ENCODE assay signal across 8 cellular contexts in the genomic region with DNA sequence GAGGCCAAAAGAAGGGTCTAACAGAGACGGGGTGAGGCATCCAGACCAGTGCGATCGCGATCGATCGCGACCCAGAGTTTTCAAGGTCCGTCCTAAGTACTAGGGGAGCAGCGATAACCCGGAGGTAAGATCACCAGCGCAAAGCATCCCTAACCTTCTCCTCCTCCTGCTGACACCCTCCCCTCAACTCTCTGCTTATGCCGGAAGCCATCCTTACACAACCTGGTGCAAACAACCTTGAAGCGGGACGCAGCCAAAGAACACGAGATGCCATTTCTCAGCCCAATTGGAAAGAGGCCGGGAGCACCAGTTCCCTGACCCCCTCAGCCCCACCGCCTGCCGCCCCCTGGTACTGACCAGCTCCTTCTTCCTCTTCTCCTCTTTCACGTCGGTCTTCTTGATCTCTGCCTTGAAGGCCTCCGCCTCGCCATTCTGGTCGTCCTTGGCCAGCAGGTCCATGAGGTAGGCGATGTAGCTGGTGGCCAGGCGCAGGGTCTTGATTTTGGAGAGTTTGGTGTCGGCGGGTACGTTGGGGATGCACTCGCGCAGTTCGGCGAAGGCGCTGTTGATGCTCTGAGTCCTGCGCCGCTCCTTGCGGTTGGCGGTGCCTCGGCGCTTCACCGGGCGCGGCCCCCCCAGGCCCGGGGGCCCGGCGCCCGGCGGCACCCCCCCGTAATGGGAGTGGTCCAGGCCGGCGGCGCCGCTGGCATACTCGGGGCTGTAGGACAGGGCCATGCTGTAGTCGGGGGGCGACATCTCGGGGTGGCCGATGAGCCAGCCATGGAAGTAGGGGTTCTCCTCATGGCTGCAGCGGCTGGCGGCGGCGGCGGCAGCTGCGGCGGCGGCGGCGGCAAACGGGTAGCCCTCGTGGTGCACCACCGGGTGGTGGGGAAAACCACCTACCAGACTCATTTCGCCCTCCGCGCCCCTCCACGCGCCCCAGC. TPM values are rescaled to one million over a fixed set of nuclear protein-coding genes. Genes with fewer than 3 reads are reported as not detected.
A peak's percentile ranks its signal among the peaks of the same experiment; 100 is the strongest.
DNase-seq lines count a peak whose midpoint lies in the region; ATAC-seq and TF ChIP-seq lines count a peak whose summit lies in the region.

No MANE protein-coding gene starts in this region.

- H3K4me3 ChIP-seq in esophagus squamous epithelium, result peak overlapping the region in 3 of 4 donors; percentile 27 to 59 (median 46)

- no peak for TF ChIP-seq CTCF in esophagus squamous epithelium (IDR thresholded peaks at IDR 0.05)
- TF ChIP-seq CTCF in progenitor cell of endocrine pancreas (IDR thresholded peaks at IDR 0.05; ENCODE audit: unreplicated experiment), result no peak

- no peaks in the 10 kb centered on the region for H3K36me3 ChIP-seq in esophagus squamous epithelium

- H3K9me3 Mint-ChIP-seq in progenitor cell of endocrine pancreas (ENCODE audit: low read depth), result no peaks in the 10 kb centered on the region

- H3K27me3 Mint-ChIP-seq in progenitor cell of endocrine pancreas, result peaks cover 93% of the 10 kb centered on the region

- no peak for ATAC-seq in HG02938 (IDR thresholded peaks at IDR 0.05; ENCODE audit: unreplicated experiment)

- H3K27ac ChIP-seq in esophagus squamous epithelium, result peak overlapping the region in 2 of 4 donors; percentile 35 to 65

- TF ChIP-seq POLR2A in esophagus squamous epithelium (IDR thresholded peaks at IDR 0.05), result no peak

- 17 to 18% methylated on average over 20 to 27 of the region's 75 CpGs for WGBS in esophagus squamous epithelium, 2 donors

- peak overlapping the region; percentile 50 for H3K4me3 Mint-ChIP-seq in progenitor cell of endocrine pancreas (ENCODE audit: low read depth)

- peaks cover 15 to 100% (median 64%) of the 10 kb centered on the region in 4 donors for H3K27me3 ChIP-seq in esophagus squamous epithelium

- peaks cover 9% of the 10 kb centered on the region for H3K4me1 Mint-ChIP-seq in progenitor cell of endocrine pancreas (ENCODE audit: low read depth)

- H3K27ac Mint-ChIP-seq in progenitor cell of endocrine pancreas, result peak overlapping the region; percentile 37

- DNase-seq in D341Med (ENCODE audit: low spot score), result peak; percentile 45
- DNase-seq in NCI-H748 treated with DMSO at 0.1 percent for 48 hours (lab: John Stamatoyannopoulos, UW), result peak; percentile 23
- DNase-seq in esophagus squamous epithelium (lab: John Stamatoyannopoulos, UW), result no peak
- no peak for DNase-seq in progenitor cell of endocrine pancreas (ENCODE audit: low spot score, unreplicated experiment)
- DNase-seq in globus pallidus (ENCODE audit: low spot score), result no peak
- no peak for DNase-seq in NCI-H187 treated with DMSO at 0.1 percent for 48 hours (lab: John Stamatoyannopoulos, UW)
- no peak for DNase-seq in kidney glomerular epithelial cell (lab: John Stamatoyannopoulos, UW)

- no peaks in the 10 kb centered on the region for H3K9me3 ChIP-seq in esophagus squamous epithelium

- H3K36me3 Mint-ChIP-seq in progenitor cell of endocrine pancreas (ENCODE audit: insufficient read depth), result no peaks in the 10 kb centered on the region

- peaks cover 12 to 43% (median 16%) of the 10 kb centered on the region in 3 donors for H3K4me1 ChIP-seq in esophagus squamous epithelium

- intact Hi-C loops in esophagus squamous epithelium (cut with DNase I), result no loop called here

RNA-seq across cellular contexts. Expression of gene HAND2, which starts 1.4 kb away (rescaled TPM):
- total RNA-seq in esophagus squamous epithelium (1 to 10 TPM in 3 of 4 donors, under 1 TPM in 1; 0.31 to 3.8 (median 1.8) TPM), progenitor cell of endocrine pancreas (2.5 and 3.9 TPM in 2 replicates)

Comparison
In these comparisons a context has a peak if more than half of its experiments do, and no peak if none do; other contexts are left out.
1. DNase-seq: peak in D341Med (single experiment) and NCI-H748 treated with DMSO at 0.1 percent for 48 hours (single experiment); none in esophagus squamous epithelium (single experiment), progenitor cell of endocrine pancreas (single experiment), globus pallidus (single experiment), NCI-H187 treated with DMSO at 0.1 percent for 48 hours (single experiment) and kidney glomerular epithelial cell (single experiment).